In genomic region chr13:44300895-44301638, GRCh38 we compare ENCODE assay signal across 8 cellular contexts.
DNase-seq lines count a peak whose midpoint lies in the region; ATAC-seq, FAIRE-seq and TF ChIP-seq lines count a peak whose summit lies in the region.

No MANE protein-coding gene starts in this region.

- POLR2A ChIA-PET in A549 (lab: Yijun Ruan, JAX) = interaction anchor here (0.7 to 2.4 kb wide), 3 partner anchors 69 to 136 kb away, joined by 3 to 15 read pairs (median 7); no protein-coding TSS in a partner anchor

- FAIRE-seq in A549 (lab: Jason Lieb, UNC) = no peak

- H3K4me3 ChIP-seq in A549 = no peak overlapping the region
- H3K4me3 ChIP-seq in esophagus squamous epithelium = no peak overlapping the region
- H3K4me3 ChIP-seq in skeletal muscle cell (ENCODE audit: low read depth, low read length) = no peak overlapping the region
- H3K4me3 ChIP-seq in tibial nerve = no peak overlapping the region

- ATAC-seq in A549 (peak; percentile 91 to 93), GM18517 (IDR thresholded peaks at IDR 0.05; ENCODE audit: unreplicated experiment) (peak; percentile 86), HG03060 (IDR thresholded peaks at IDR 0.05; ENCODE audit: low read depth, unreplicated experiment) (peak; percentile 72)

- CTCF ChIA-PET in A549 (lab: Yijun Ruan, JAX) = interaction anchor here (0.8 to 2.0 kb wide), 3 partner anchors 10 to 396 kb away, joined by 3 to 7 read pairs (median 6); no protein-coding TSS in a partner anchor

- intact Hi-C loops in esophagus squamous epithelium (cut with DNase I) = no loop called here

- H3K4me1 ChIP-seq in A549 (peaks cover 55% of the 10 kb centered on the region), esophagus squamous epithelium (peaks cover under 1 to 59% (median 40%) of the 10 kb centered on the region in 3 donors), tibial nerve (peaks cover 0 to 51% (median 13%) of the 10 kb centered on the region in 4 donors)

- 8% methylated on average over 9 of the region's 9 CpGs for WGBS in A549 (ENCODE audit: missing lambda C conversion rate)
- 18 to 39% methylated on average over 8 to 9 of the region's 9 CpGs for WGBS in esophagus squamous epithelium, 2 donors
- WGBS in tibial nerve, 2 donors = 58 to 59% methylated on average over 9 of the region's 9 CpGs

- DNase-seq in A549 (ENCODE audit: low read depth in 1 of 2, low spot score in 1 of 2) (peak; percentile 61 to 76), NCI-H69 (lab: John Stamatoyannopoulos, UW) (peak; percentile 86), esophagus squamous epithelium (lab: John Stamatoyannopoulos, UW) (no peak), skeletal muscle cell (ENCODE audit: low read depth) (peak; percentile 36), HK-2 (ENCODE audit: unreplicated experiment) (no peak), tibial nerve (ENCODE audit: low spot score in 2 of 2) (no peak)

- H3K27ac ChIP-seq in A549 = peak overlapping the region; percentile 93 to 97
- H3K27ac ChIP-seq in esophagus squamous epithelium = peak overlapping the region; percentile 27 to 67 (median 60)
- H3K27ac ChIP-seq in tibial nerve = peak overlapping the region in 2 of 4 donors; percentile 58 to 89

- peak overlapping the region; percentile 68 for H3K4me2 ChIP-seq in A549

- TF ChIP-seq RAD21 in A549 (conservative IDR thresholded peaks at IDR 0.05 in 1 of 2, IDR thresholded peaks at IDR 0.05 in 1 of 2) = peak; percentile 16 to 18; a peak in 2 of 5 replicates

- no peak for TF ChIP-seq CTCF in A549 (IDR thresholded peaks at IDR 0.05)
- TF ChIP-seq CTCF in esophagus squamous epithelium (IDR thresholded peaks at IDR 0.05) = peak in 3 of 6 experiments; percentile 7 to 47 (median 30)
- TF ChIP-seq CTCF in tibial nerve (IDR thresholded peaks at IDR 0.05) = no peak

- H3K36me3 ChIP-seq in esophagus squamous epithelium = no peaks in the 10 kb centered on the region
- no peaks in the 10 kb centered on the region for H3K36me3 ChIP-seq in tibial nerve

- TF ChIP-seq EP300 in A549 (IDR thresholded peaks at IDR 0.05) (peak in 1 of 2 experiments; percentile 61; a peak in 1 of 5 replicates), tibial nerve (IDR thresholded peaks at IDR 0.05) (peak in 1 of 2 donors; percentile 5)

- H3K9me3 ChIP-seq in A549 = no peaks in the 10 kb centered on the region
- H3K9me3 ChIP-seq in esophagus squamous epithelium = no peaks in the 10 kb centered on the region
- H3K9me3 ChIP-seq in tibial nerve = no peaks in the 10 kb centered on the region

- TF ChIP-seq POLR2A in A549 (IDR thresholded peaks at IDR 0.05; ENCODE audit: low read length) = no peak
- TF ChIP-seq POLR2A in esophagus squamous epithelium (IDR thresholded peaks at IDR 0.05) = no peak
- TF ChIP-seq POLR2A in tibial nerve (IDR thresholded peaks at IDR 0.05) = no peak

- H3K27me3 ChIP-seq in esophagus squamous epithelium (no peaks in the 10 kb centered on the region), tibial nerve (no peaks in the 10 kb centered on the region)

TF ChIP-seq in A549, 52 proteins besides CTCF, POLR2A, EP300 and RAD21:
- TF ChIP-seq FOSL2 (IDR thresholded peaks at IDR 0.05) (peak; percentile 66; the same call in 1 of the 2 replicates), FOSL2 (CRISPR knock-in tag; IDR thresholded peaks at IDR 0.05) (peak; percentile 84), CBX8 (IDR thresholded peaks at IDR 0.05) (no peak), TFCP2L1 (CRISPR knock-in tag; IDR thresholded peaks at IDR 0.05) (no peak), MAX (IDR thresholded peaks at IDR 0.05) (0 out of 2 replicates have a peak, but pooled peaks have one; percentile 49), RFX5 (IDR thresholded peaks at IDR 0.05) (no peak), JUNB (IDR thresholded peaks at IDR 0.05) (peak; percentile 79), HOXA7 (CRISPR knock-in tag; IDR thresholded peaks at IDR 0.05) (no peak), GATA3 (IDR thresholded peaks at IDR 0.05; ENCODE audit: borderline replicate concordance) (peak; percentile 22), EHMT2 (IDR thresholded peaks at IDR 0.05; ENCODE audit: low read depth) (no peak), KDM1A (IDR thresholded peaks at IDR 0.05; ENCODE audit: low read depth) (no peak), SMC3 (IDR thresholded peaks at IDR 0.05) (peak; percentile 9; the same call in 1 of the 3 replicates), MYC (IDR thresholded peaks at IDR 0.05; ENCODE audit: borderline replicate concordance, low read length) (no peak), RCOR1 (IDR thresholded peaks at IDR 0.05; ENCODE audit: low read depth, low read length) (no peak), SREBF2 (IDR thresholded peaks at IDR 0.05) (no peak), CEBPB (IDR thresholded peaks at IDR 0.05) (peak; percentile 87 to 96), JUN (IDR thresholded peaks at IDR 0.05) (peak; percentile 28 to 54; a peak in 2 of 5 replicates), NR3C1 (IDR thresholded peaks at IDR 0.05) (no peak), ZC3H11A (IDR thresholded peaks at IDR 0.05) (no peak), NFE2L2 (conservative IDR thresholded peaks at IDR 0.05; ENCODE audit: low read length) (no peak), EHF (CRISPR knock-in tag; IDR thresholded peaks at IDR 0.05) (no peak)
- TF ChIP-seq, protein P1, sequence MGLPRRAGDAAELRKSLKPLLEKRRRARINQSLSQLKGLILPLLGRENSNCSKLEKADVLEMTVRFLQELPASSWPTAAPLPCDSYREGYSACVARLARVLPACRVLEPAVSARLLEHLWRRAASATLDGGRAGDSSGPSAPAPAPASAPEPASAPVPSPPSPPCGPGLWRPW (IDR thresholded peaks at IDR 0.05) = peak; percentile 45

Comparison
In these comparisons a context has a peak if more than half of its experiments do, and no peak if none do; other contexts are left out.
1. DNase-seq: peak in A549 (2 of 2), NCI-H69 (single experiment) and skeletal muscle cell (single experiment); none in esophagus squamous epithelium (single experiment), HK-2 (single experiment) and tibial nerve (0 of 2).
2. Peak in every context shown above with its lines, with median percentiles within 50 percentile points of each other: ATAC-seq.